ENCODE assay signal across 7 cellular contexts in genomic region chr2:240722376-240722775, GRCh38. TPM values are rescaled to one million over a fixed set of nuclear protein-coding genes. Genes with fewer than 3 reads are reported as not detected.
"Had no signal": no experiment of that assay in that cellular context is flagged by ENCODE, and none has a peak within 500 bp of the region (broad histone marks: within the 10 kb centered on the region; RNA-seq: fewer than 3 reads in every experiment).

No MANE protein-coding gene starts in this region.

- H3K4me3 ChIP-seq: K562 had no signal

- DNase-seq: IMR-90 had no signal

- H3K27ac ChIP-seq: HL-60 had no signal

RNA-seq across cellular contexts. Expression of gene AQP12A, which starts 30.7 kb away (rescaled TPM):
- total RNA-seq: HepG2, HT-29, HT1080, IMR-90, K562 had no signal
- polyA plus RNA-seq: HepG2, IgD-negative memory B cell, IMR-90, K562 had no signal

RNA-seq across cellular contexts. Expression of gene AQP12B, which starts 39.7 kb away (rescaled TPM):
- total RNA-seq: HepG2, HT-29, HT1080, IMR-90, K562 had no signal
- polyA plus RNA-seq: HepG2, IgD-negative memory B cell, IMR-90, K562 had no signal
